In the genomic region with DNA sequence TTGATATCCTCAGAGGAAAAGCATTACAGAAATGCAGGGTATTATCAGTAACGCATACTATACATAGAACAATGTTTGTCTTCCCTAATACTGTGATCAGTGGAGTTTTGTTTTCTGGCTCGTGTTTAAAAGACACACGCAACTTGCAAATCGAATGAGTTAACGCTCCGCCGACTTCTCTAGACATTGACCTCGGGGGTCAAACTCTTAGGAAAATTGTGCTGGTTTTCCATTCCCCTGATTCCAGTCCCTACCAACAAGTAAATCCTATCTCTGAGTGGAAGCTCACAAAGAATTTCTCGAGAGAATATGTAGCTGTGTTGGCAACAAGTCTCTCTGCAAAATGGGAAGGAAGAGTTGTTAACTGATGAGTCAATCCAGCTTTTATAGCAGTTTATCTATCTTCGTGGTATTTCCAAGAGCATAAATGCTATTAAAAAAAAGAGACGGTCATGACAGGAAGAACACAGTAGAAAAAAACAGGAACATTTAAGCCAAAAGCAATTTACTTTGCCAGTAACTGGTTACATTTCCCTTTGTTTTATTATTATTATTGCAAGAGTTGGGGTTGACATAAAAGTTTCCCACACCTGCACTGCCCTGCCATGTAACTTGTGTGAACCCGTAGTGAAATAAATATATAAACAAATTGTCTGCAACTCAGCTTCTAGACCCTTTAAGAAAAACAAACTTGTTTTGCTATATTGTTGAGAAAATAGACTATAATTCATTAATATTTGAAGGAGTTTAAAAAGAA, we compare ENCODE assay signal across 1 cellular context.
TF ChIP-seq lines count a peak whose summit lies in the region.

No MANE protein-coding gene starts in this region.

TF ChIP-seq in HepG2, 621 proteins besides CTCF, POLR2A, EP300 and RAD21 (continued from another document and continues in another):
- TF ChIP-seq, protein P1, sequence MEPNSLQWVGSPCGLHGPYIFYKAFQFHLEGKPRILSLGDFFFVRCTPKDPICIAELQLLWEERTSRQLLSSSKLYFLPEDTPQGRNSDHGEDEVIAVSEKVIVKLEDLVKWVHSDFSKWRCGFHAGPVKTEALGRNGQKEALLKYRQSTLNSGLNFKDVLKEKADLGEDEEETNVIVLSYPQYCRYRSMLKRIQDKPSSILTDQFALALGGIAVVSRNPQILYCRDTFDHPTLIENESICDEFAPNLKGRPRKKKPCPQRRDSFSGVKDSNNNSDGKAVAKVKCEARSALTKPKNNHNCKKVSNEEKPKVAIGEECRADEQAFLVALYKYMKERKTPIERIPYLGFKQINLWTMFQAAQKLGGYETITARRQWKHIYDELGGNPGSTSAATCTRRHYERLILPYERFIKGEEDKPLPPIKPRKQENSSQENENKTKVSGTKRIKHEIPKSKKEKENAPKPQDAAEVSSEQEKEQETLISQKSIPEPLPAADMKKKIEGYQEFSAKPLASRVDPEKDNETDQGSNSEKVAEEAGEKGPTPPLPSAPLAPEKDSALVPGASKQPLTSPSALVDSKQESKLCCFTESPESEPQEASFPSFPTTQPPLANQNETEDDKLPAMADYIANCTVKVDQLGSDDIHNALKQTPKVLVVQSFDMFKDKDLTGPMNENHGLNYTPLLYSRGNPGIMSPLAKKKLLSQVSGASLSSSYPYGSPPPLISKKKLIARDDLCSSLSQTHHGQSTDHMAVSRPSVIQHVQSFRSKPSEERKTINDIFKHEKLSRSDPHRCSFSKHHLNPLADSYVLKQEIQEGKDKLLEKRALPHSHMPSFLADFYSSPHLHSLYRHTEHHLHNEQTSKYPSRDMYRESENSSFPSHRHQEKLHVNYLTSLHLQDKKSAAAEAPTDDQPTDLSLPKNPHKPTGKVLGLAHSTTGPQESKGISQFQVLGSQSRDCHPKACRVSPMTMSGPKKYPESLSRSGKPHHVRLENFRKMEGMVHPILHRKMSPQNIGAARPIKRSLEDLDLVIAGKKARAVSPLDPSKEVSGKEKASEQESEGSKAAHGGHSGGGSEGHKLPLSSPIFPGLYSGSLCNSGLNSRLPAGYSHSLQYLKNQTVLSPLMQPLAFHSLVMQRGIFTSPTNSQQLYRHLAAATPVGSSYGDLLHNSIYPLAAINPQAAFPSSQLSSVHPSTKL (CRISPR knock-in tag; IDR thresholded peaks at IDR 0.05): peak; percentile 80
- TF ChIP-seq ZSCAN20 (CRISPR knock-in tag; IDR thresholded peaks at IDR 0.05; ENCODE audit: borderline replicate concordance): no peak
- TF ChIP-seq RFX1 (IDR thresholded peaks at IDR 0.05): no peak
- TF ChIP-seq, protein P2, sequence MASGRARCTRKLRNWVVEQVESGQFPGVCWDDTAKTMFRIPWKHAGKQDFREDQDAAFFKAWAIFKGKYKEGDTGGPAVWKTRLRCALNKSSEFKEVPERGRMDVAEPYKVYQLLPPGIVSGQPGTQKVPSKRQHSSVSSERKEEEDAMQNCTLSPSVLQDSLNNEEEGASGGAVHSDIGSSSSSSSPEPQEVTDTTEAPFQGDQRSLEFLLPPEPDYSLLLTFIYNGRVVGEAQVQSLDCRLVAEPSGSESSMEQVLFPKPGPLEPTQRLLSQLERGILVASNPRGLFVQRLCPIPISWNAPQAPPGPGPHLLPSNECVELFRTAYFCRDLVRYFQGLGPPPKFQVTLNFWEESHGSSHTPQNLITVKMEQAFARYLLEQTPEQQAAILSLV (CRISPR knock-in tag; IDR thresholded peaks at IDR 0.05; ENCODE audit: borderline replicate concordance): no peak
- TF ChIP-seq CBX2 (IDR thresholded peaks at IDR 0.05; ENCODE audit: low read depth, low read length): no peak
- no peak for TF ChIP-seq CBX2 (CRISPR knock-in tag; IDR thresholded peaks at IDR 0.05; ENCODE audit: low read depth)
- TF ChIP-seq, protein P3, sequence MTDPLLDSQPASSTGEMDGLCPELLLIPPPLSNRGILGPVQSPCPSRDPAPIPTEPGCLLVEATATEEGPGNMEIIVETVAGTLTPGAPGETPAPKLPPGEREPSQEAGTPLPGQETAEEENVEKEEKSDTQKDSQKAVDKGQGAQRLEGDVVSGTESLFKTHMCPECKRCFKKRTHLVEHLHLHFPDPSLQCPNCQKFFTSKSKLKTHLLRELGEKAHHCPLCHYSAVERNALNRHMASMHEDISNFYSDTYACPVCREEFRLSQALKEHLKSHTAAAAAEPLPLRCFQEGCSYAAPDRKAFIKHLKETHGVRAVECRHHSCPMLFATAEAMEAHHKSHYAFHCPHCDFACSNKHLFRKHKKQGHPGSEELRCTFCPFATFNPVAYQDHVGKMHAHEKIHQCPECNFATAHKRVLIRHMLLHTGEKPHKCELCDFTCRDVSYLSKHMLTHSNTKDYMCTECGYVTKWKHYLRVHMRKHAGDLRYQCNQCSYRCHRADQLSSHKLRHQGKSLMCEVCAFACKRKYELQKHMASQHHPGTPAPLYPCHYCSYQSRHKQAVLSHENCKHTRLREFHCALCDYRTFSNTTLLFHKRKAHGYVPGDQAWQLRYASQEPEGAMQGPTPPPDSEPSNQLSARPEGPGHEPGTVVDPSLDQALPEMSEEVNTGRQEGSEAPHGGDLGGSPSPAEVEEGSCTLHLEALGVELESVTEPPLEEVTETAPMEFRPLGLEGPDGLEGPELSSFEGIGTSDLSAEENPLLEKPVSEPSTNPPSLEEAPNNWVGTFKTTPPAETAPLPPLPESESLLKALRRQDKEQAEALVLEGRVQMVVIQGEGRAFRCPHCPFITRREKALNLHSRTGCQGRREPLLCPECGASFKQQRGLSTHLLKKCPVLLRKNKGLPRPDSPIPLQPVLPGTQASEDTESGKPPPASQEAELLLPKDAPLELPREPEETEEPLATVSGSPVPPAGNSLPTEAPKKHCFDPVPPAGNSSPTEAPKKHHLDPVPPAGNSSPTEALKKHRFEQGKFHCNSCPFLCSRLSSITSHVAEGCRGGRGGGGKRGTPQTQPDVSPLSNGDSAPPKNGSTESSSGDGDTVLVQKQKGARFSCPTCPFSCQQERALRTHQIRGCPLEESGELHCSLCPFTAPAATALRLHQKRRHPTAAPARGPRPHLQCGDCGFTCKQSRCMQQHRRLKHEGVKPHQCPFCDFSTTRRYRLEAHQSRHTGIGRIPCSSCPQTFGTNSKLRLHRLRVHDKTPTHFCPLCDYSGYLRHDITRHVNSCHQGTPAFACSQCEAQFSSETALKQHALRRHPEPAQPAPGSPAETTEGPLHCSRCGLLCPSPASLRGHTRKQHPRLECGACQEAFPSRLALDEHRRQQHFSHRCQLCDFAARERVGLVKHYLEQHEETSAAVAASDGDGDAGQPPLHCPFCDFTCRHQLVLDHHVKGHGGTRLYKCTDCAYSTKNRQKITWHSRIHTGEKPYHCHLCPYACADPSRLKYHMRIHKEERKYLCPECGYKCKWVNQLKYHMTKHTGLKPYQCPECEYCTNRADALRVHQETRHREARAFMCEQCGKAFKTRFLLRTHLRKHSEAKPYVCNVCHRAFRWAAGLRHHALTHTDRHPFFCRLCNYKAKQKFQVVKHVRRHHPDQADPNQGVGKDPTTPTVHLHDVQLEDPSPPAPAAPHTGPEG (CRISPR knock-in tag; IDR thresholded peaks at IDR 0.05): no peak
- TF ChIP-seq, protein P4, sequence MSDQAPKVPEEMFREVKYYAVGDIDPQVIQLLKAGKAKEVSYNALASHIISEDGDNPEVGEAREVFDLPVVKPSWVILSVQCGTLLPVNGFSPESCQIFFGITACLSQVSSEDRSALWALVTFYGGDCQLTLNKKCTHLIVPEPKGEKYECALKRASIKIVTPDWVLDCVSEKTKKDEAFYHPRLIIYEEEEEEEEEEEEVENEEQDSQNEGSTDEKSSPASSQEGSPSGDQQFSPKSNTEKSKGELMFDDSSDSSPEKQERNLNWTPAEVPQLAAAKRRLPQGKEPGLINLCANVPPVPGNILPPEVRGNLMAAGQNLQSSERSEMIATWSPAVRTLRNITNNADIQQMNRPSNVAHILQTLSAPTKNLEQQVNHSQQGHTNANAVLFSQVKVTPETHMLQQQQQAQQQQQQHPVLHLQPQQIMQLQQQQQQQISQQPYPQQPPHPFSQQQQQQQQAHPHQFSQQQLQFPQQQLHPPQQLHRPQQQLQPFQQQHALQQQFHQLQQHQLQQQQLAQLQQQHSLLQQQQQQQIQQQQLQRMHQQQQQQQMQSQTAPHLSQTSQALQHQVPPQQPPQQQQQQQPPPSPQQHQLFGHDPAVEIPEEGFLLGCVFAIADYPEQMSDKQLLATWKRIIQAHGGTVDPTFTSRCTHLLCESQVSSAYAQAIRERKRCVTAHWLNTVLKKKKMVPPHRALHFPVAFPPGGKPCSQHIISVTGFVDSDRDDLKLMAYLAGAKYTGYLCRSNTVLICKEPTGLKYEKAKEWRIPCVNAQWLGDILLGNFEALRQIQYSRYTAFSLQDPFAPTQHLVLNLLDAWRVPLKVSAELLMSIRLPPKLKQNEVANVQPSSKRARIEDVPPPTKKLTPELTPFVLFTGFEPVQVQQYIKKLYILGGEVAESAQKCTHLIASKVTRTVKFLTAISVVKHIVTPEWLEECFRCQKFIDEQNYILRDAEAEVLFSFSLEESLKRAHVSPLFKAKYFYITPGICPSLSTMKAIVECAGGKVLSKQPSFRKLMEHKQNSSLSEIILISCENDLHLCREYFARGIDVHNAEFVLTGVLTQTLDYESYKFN (CRISPR knock-in tag; conservative IDR thresholded peaks at IDR 0.05): peak; percentile 66
- TF ChIP-seq KAT7 (CRISPR knock-in tag; IDR thresholded peaks at IDR 0.05; ENCODE audit: borderline replicate concordance): no peak
- TF ChIP-seq, protein P5, sequence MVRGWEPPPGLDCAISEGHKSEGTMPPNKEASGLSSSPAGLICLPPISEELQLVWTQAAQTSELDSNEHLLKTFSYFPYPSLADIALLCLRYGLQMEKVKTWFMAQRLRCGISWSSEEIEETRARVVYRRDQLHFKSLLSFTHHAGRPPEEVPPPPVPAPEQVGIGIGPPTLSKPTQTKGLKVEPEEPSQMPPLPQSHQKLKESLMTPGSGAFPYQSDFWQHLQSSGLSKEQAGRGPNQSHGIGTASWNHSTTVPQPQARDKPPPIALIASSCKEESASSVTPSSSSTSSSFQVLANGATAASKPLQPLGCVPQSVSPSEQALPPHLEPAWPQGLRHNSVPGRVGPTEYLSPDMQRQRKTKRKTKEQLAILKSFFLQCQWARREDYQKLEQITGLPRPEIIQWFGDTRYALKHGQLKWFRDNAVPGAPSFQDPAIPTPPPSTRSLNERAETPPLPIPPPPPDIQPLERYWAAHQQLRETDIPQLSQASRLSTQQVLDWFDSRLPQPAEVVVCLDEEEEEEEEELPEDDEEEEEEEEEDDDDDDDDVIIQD (CRISPR knock-in tag; IDR thresholded peaks at IDR 0.05; ENCODE audit: low read depth): peak; percentile 54; the same call in 1 of the 2 replicates
- TF ChIP-seq JUN (CRISPR knock-in tag; IDR thresholded peaks at IDR 0.05): no peak
- peak; percentile 76; the same call in 1 of the 2 replicates for TF ChIP-seq SOX5 (CRISPR knock-in tag; IDR thresholded peaks at IDR 0.05; ENCODE audit: borderline replicate concordance)
- TF ChIP-seq, protein P6, sequence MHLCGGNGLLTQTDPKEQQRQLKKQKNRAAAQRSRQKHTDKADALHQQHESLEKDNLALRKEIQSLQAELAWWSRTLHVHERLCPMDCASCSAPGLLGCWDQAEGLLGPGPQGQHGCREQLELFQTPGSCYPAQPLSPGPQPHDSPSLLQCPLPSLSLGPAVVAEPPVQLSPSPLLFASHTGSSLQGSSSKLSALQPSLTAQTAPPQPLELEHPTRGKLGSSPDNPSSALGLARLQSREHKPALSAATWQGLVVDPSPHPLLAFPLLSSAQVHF (CRISPR knock-in tag; IDR thresholded peaks at IDR 0.05): no peak
- TF ChIP-seq, protein P7, sequence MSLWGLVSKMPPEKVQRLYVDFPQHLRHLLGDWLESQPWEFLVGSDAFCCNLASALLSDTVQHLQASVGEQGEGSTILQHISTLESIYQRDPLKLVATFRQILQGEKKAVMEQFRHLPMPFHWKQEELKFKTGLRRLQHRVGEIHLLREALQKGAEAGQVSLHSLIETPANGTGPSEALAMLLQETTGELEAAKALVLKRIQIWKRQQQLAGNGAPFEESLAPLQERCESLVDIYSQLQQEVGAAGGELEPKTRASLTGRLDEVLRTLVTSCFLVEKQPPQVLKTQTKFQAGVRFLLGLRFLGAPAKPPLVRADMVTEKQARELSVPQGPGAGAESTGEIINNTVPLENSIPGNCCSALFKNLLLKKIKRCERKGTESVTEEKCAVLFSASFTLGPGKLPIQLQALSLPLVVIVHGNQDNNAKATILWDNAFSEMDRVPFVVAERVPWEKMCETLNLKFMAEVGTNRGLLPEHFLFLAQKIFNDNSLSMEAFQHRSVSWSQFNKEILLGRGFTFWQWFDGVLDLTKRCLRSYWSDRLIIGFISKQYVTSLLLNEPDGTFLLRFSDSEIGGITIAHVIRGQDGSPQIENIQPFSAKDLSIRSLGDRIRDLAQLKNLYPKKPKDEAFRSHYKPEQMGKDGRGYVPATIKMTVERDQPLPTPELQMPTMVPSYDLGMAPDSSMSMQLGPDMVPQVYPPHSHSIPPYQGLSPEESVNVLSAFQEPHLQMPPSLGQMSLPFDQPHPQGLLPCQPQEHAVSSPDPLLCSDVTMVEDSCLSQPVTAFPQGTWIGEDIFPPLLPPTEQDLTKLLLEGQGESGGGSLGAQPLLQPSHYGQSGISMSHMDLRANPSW (CRISPR knock-in tag; IDR thresholded peaks at IDR 0.05; ENCODE audit: borderline replicate concordance): no peak
- TF ChIP-seq, protein P8, sequence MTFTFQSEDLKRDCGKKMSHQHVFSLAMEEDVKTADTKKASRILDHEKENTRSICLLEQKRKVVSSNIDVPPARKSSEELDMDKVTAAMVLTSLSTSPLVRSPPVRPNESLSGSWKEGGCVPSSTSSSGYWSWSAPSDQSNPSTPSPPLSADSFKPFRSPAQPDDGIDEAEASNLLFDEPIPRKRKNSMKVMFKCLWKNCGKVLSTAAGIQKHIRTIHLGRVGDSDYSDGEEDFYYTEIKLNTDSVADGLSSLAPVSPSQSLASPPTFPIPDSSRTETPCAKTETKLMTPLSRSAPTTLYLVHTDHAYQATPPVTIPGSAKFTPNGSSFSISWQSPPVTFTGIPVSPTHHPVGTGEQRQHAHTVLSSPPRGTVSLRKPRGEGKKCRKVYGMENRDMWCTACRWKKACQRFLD (CRISPR knock-in tag; IDR thresholded peaks at IDR 0.05; ENCODE audit: borderline replicate concordance): no peak
- no peak for TF ChIP-seq MAFF (IDR thresholded peaks at IDR 0.05; ENCODE audit: low read depth, low read length)
- TF ChIP-seq, protein P9, sequence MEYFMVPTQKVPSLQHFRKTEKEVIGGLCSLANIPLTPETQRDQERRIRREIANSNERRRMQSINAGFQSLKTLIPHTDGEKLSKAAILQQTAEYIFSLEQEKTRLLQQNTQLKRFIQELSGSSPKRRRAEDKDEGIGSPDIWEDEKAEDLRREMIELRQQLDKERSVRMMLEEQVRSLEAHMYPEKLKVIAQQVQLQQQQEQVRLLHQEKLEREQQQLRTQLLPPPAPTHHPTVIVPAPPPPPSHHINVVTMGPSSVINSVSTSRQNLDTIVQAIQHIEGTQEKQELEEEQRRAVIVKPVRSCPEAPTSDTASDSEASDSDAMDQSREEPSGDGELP (IDR thresholded peaks at IDR 0.05; ENCODE audit: borderline replicate concordance, low read depth): no peak
- TF ChIP-seq ZNF569 (CRISPR knock-in tag; IDR thresholded peaks at IDR 0.05; ENCODE audit: borderline replicate concordance): no peak
- no peak for TF ChIP-seq ZNF282 (IDR thresholded peaks at IDR 0.05; ENCODE audit: partially characterized antibody)
- TF ChIP-seq, protein P10, sequence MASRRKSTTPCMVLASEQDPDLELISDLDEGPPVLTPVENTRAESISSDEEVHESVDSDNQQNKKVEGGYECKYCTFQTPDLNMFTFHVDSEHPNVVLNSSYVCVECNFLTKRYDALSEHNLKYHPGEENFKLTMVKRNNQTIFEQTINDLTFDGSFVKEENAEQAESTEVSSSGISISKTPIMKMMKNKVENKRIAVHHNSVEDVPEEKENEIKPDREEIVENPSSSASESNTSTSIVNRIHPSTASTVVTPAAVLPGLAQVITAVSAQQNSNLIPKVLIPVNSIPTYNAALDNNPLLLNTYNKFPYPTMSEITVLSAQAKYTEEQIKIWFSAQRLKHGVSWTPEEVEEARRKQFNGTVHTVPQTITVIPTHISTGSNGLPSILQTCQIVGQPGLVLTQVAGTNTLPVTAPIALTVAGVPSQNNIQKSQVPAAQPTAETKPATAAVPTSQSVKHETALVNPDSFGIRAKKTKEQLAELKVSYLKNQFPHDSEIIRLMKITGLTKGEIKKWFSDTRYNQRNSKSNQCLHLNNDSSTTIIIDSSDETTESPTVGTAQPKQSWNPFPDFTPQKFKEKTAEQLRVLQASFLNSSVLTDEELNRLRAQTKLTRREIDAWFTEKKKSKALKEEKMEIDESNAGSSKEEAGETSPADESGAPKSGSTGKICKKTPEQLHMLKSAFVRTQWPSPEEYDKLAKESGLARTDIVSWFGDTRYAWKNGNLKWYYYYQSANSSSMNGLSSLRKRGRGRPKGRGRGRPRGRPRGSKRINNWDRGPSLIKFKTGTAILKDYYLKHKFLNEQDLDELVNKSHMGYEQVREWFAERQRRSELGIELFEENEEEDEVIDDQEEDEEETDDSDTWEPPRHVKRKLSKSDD (CRISPR knock-in tag; IDR thresholded peaks at IDR 0.05; ENCODE audit: low read depth): no peak
